Comparison of ENCODE assay signal across 25 cellular contexts in the genomic region with DNA sequence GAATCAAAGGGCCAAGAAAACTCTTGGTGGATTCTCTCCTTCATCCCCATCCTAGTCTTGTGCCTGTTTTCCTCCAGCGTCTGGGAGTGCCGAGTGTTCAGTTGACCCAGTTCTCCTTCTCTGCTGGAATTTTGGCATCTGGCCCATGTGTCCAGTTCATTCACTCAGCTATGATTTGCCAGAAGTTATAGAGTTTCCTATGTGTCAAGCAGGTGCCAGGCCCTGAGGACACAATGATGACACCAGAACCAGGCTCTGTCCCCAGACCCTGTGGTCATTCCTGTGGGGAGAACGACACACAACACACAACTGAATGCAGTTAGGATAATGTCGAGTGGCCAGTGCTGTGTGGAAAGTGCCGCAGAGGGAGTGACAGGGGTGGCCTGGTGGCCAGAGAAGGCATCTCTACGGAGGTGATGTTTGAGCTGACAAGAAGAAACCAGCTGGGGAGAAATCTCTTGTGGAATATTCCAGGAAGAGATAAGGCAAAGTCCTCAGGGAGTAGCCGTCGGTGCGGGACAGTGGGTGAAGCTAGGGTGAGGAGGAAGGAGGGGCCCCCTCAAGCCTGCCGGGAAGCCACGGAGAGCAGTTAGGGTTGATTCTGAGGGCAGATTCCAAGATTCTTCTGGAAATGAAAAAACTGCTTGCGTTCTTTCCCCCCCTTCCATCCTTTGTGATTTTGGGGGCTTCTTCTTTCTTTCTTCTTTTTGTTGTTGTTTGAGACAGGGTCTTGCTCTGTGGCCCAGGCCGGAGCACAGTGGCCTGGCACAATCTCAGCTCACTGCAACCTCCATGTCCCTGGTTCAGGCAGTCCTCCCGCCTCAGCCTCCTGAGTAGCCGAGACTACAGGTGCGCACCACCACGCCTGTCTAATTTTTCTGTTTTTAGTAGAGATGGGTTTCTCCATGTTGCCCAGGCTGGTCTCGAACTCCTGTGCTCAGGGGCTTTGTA. TPM values are rescaled to one million over a fixed set of nuclear protein-coding genes. Genes with fewer than 3 reads are reported as not detected.
DNase-seq lines count a peak whose midpoint lies in the region; ATAC-seq and TF ChIP-seq lines count a peak whose summit lies in the region.
"Had no signal": no experiment of that assay in that cellular context is flagged by ENCODE, and none has a peak within 500 bp of the region (broad histone marks: within the 10 kb centered on the region; RNA-seq: fewer than 3 reads in every experiment).

No MANE protein-coding gene starts in this region.

- CTCF ChIA-PET in mammary epithelial cell (lab: Charles Lee; ENCODE audit: low non-redundant PET) = no interaction called here

- H3K36me3 Mint-ChIP-seq in activated T-cell treated with anti-CD3 and anti-CD28 coated beads, Interleukin-2, amount 50 U/mL, for 72 hours (ENCODE audit: insufficient read depth in 2 of 2) = no peaks in the 10 kb centered on the region
- H3K36me3 Mint-ChIP-seq: activated CD4-positive, alpha-beta memory T cell treated with anti-CD3 and anti-CD28 coated beads for 36 hours; T-cell had no signal

- WGBS in mammary epithelial cell (ENCODE audit: low coverage, missing lambda C conversion rate) = 63% methylated on average over 15 of the region's 18 CpGs
- WGBS in gastroesophageal sphincter (ENCODE audit: low coverage in 1 of 2), 2 donors = 58 to 76% methylated on average over 7 to 11 of the region's 18 CpGs
- 65 to 81% methylated on average over 6 to 18 of the region's 18 CpGs for WGBS in transverse colon (ENCODE audit: low coverage in 1 of 2), 2 donors

- H3K4me1 Mint-ChIP-seq in activated T-cell treated with anti-CD3 and anti-CD28 coated beads, Interleukin-2, amount 50 U/mL, for 72 hours (ENCODE audit: low read depth) = no peaks in the 10 kb centered on the region
- H3K4me1 Mint-ChIP-seq: T-cell had no signal

- H3K27me3 ChIP-seq in breast epithelium = no peaks in the 10 kb centered on the region
- H3K27me3 ChIP-seq in mammary epithelial cell (ENCODE audit: insufficient read depth, low read length) = no peaks in the 10 kb centered on the region
- no peaks in the 10 kb centered on the region for H3K27me3 ChIP-seq in gastroesophageal sphincter
- no peaks in the 10 kb centered on the region for H3K27me3 ChIP-seq in transverse colon
- H3K27me3 ChIP-seq: BE2C, right lobe of liver had no signal

- H3K4me2 ChIP-seq in mammary epithelial cell (ENCODE audit: insufficient read depth, low read depth, low read length) = no peak overlapping the region

- intact Hi-C loops in breast epithelium (cut with DNase I; ENCODE audit: low total_unique reads) (no loop called here), mammary epithelial cell (cut with micrococcal nuclease) (no loop called here), transverse colon (cut with DNase I; ENCODE audit: low total_unique reads) (no loop called here)

- H3K4me3 ChIP-seq in breast epithelium (no peak overlapping the region), mammary epithelial cell (replicated peaks in 1 of 3; ENCODE audit: insufficient read depth in 1 of 3, low read depth in 2 of 3, low read length in 3 of 3) (no peak overlapping the region), gastroesophageal sphincter (no peak overlapping the region), transverse colon (no peak overlapping the region)
- H3K4me3 ChIP-seq: right lobe of liver had no signal

- no peaks in the 10 kb centered on the region for H4K20me1 ChIP-seq in mammary epithelial cell (ENCODE audit: insufficient read depth, low read length)

- peak; percentile 19 for ATAC-seq in gastroesophageal sphincter
- ATAC-seq in activated T-cell treated with anti-CD3 and anti-CD28 coated beads, Interleukin-2, amount 50 U/mL, for 72 hours (replicated peaks in 1 of 2) = no peak
- ATAC-seq: stimulated activated naive CD8-positive, alpha-beta T cell treated with anti-CD3 and anti-CD28 coated beads, Interleukin-15, Interleukin-2, amounts not matched to agents 100 U/mL and 50 U/mL, for 24 hours; T-cell had no signal

- H3K4me3 Mint-ChIP-seq in activated T-cell treated with anti-CD3 and anti-CD28 coated beads, Interleukin-2, amount 50 U/mL, for 72 hours = no peak overlapping the region
- H3K4me3 Mint-ChIP-seq: activated CD4-positive, alpha-beta memory T cell treated with anti-CD3 and anti-CD28 coated beads for 36 hours; activated naive CD4-positive, alpha-beta T cell treated with anti-CD3 and anti-CD28 coated beads for 36 hours; dendritic cell treated with granulocyte-macrophage colony-stimulating factor and Interleukin-4, amounts not matched to agents 40 ng/mL and 50 ng/mL, for 4 days; T-cell had no signal

- H3K27me3 Mint-ChIP-seq in activated T-cell treated with anti-CD3 and anti-CD28 coated beads, Interleukin-2, amount 50 U/mL, for 72 hours (ENCODE audit: low read depth) = no peaks in the 10 kb centered on the region
- H3K27me3 Mint-ChIP-seq: activated CD4-positive, alpha-beta memory T cell treated with anti-CD3 and anti-CD28 coated beads for 36 hours had no signal

- DNase-seq in breast epithelium (ENCODE audit: low spot score in 2 of 2) = peak; percentile 77 to 85
- no peak for DNase-seq in mammary epithelial cell
- DNase-seq in mucosa of gallbladder (ENCODE audit: low spot score) = peak; percentile 37
- DNase-seq in transverse colon = peak; percentile 43
- no peak for DNase-seq in NCI-H2029 treated with DMSO at 0.1 percent for 48 hours (lab: John Stamatoyannopoulos, UW)
- no peak for DNase-seq in activated T-cell treated with anti-CD3 and anti-CD28 coated beads, Interleukin-2, amount 50 U/mL, for 72 hours
- no peak for DNase-seq in activated CD4-positive, alpha-beta T cell treated with anti-CD3 and anti-CD28 coated beads, Interleukin-2, amount 50 U/mL, for 1 hour
- DNase-seq: activated CD4-positive, alpha-beta memory T cell treated with anti-CD3 and anti-CD28 coated beads for 36 hours; activated naive CD4-positive, alpha-beta T cell treated with anti-CD3 and anti-CD28 coated beads for 36 hours; BE2C; foreskin melanocyte; Kasumi-1; NCI-H1105; NCI-H2107; NCI-H526 treated with DMSO at 0.1 percent for 48 hours; right lobe of liver; SHP77 treated with DMSO at 0.1 percent for 48 hours; stimulated activated CD4-positive, alpha-beta T cell treated with anti-CD3 and anti-CD28 coated beads, Interleukin-1b, Interleukin-23, amount 100 ng/mL, for 48 hours; stimulated activated naive CD8-positive, alpha-beta T cell treated with anti-CD3 and anti-CD28 coated beads, Interleukin-15, Interleukin-2, amounts not matched to agents 100 U/mL and 50 U/mL, for 24 hours; T-cell had no signal

- H2AFZ ChIP-seq in mammary epithelial cell (ENCODE audit: low read depth, low read length) = no peak overlapping the region

- in situ Hi-C loops in mammary epithelial cell (cut with MboI; ENCODE audit: low sequenced_read_pairs in 2 of 2) = no loop called here
- in situ Hi-C loops in transverse colon (cut with MboI; ENCODE audit: low pct_ligation_motif_present in 1 of 4, low pct_unique_long_range_greater_than_20kb in 1 of 4, low sequenced_read_pairs in 3 of 4) = no loop called here

- H3K27ac ChIP-seq in breast epithelium (peak overlapping the region; percentile 71 to 81), mammary epithelial cell (ENCODE audit: insufficient read depth, low read depth, low read length) (no peak overlapping the region), gastroesophageal sphincter (no peak overlapping the region), transverse colon (no peak overlapping the region)
- H3K27ac ChIP-seq: 22Rv1, epithelial cell of prostate, right lobe of liver had no signal

- no peak for TF ChIP-seq EP300 in gastroesophageal sphincter (IDR thresholded peaks at IDR 0.05)
- no peak for TF ChIP-seq EP300 in transverse colon (IDR thresholded peaks at IDR 0.05; ENCODE audit: low read depth)

- H3K4me1 ChIP-seq in breast epithelium (peaks cover 0 to 4% of the 10 kb centered on the region in 2 donors), mammary epithelial cell (ENCODE audit: insufficient read depth, low read length) (peaks cover 7% of the 10 kb centered on the region), gastroesophageal sphincter (peaks cover 0 to 13% (median 0%) of the 10 kb centered on the region in 3 donors), transverse colon (peaks cover 4 to 38% (median 16%) of the 10 kb centered on the region in 4 donors)
- H3K4me1 ChIP-seq: right lobe of liver had no signal

- no peak for TF ChIP-seq POLR2A in breast epithelium (IDR thresholded peaks at IDR 0.05)
- TF ChIP-seq POLR2A in gastroesophageal sphincter (IDR thresholded peaks at IDR 0.05) = no peak
- no peak for TF ChIP-seq POLR2A in transverse colon (IDR thresholded peaks at IDR 0.05)

- no peaks in the 10 kb centered on the region for H3K9me3 ChIP-seq in breast epithelium
- H3K9me3 ChIP-seq in mammary epithelial cell (replicated peaks; ENCODE audit: insufficient read depth, low read length) = no peaks in the 10 kb centered on the region
- H3K9me3 ChIP-seq in gastroesophageal sphincter = no peaks in the 10 kb centered on the region
- H3K9me3 ChIP-seq in transverse colon = no peaks in the 10 kb centered on the region
- H3K9me3 ChIP-seq: BE2C, Caco-2, right lobe of liver had no signal

- no peak overlapping the region for H3K9ac ChIP-seq in mammary epithelial cell (ENCODE audit: insufficient read depth, low read length)

- BruUV-seq in mammary epithelial cell (replicated peaks; lab: Mats Ljungman, UMichigan) = no TSS peak

- no peaks in the 10 kb centered on the region for H3K79me2 ChIP-seq in mammary epithelial cell (ENCODE audit: insufficient read depth, low read length)

- H3K27ac Mint-ChIP-seq in activated T-cell treated with anti-CD3 and anti-CD28 coated beads, Interleukin-2, amount 50 U/mL, for 72 hours = no peak overlapping the region
- H3K27ac Mint-ChIP-seq: activated CD4-positive, alpha-beta memory T cell treated with anti-CD3 and anti-CD28 coated beads for 36 hours; activated naive CD4-positive, alpha-beta T cell treated with anti-CD3 and anti-CD28 coated beads for 36 hours; dendritic cell treated with granulocyte-macrophage colony-stimulating factor and Interleukin-4, amounts not matched to agents 40 ng/mL and 50 ng/mL, for 4 days; T-cell had no signal

- dilution Hi-C loops in mammary epithelial cell (cut with HindIII; ENCODE audit: low sequenced_read_pairs) = no loop called here

- TF ChIP-seq CTCF in breast epithelium (IDR thresholded peaks at IDR 0.05) (peak in 2 of 3 donors; percentile 25 to 31), mammary epithelial cell (conservative IDR thresholded peaks at IDR 0.05 in 1 of 2, IDR thresholded peaks at IDR 0.05 in 1 of 2; ENCODE audit: extremely low read depth in 1 of 2, insufficient read depth in 1 of 2, low read depth in 1 of 2, low read length in 2 of 2) (no peak), gastroesophageal sphincter (IDR thresholded peaks at IDR 0.05) (no peak), transverse colon (IDR thresholded peaks at IDR 0.05) (no peak)

- H3K36me3 ChIP-seq in breast epithelium = no peaks in the 10 kb centered on the region
- H3K36me3 ChIP-seq in mammary epithelial cell (ENCODE audit: insufficient read depth, low read length) = no peaks in the 10 kb centered on the region
- no peaks in the 10 kb centered on the region for H3K36me3 ChIP-seq in gastroesophageal sphincter
- no peaks in the 10 kb centered on the region for H3K36me3 ChIP-seq in transverse colon
- H3K36me3 ChIP-seq: BE2C, right lobe of liver had no signal

- no peaks in the 10 kb centered on the region for H3K9me3 Mint-ChIP-seq in activated T-cell treated with anti-CD3 and anti-CD28 coated beads, Interleukin-2, amount 50 U/mL, for 72 hours
- H3K9me3 Mint-ChIP-seq: activated CD4-positive, alpha-beta memory T cell treated with anti-CD3 and anti-CD28 coated beads for 36 hours; activated naive CD4-positive, alpha-beta T cell treated with anti-CD3 and anti-CD28 coated beads for 36 hours; dendritic cell treated with granulocyte-macrophage colony-stimulating factor and Interleukin-4, amounts not matched to agents 40 ng/mL and 50 ng/mL, for 4 days; T-cell had no signal

RNA-seq across cellular contexts. Expression of gene IL34, which starts 35.8 kb away (rescaled TPM):
- total RNA-seq in breast epithelium (10 to 100 TPM in 1 of 3 donors, 1 to 10 TPM in 1, under 1 TPM in 1; 0.64 to 37.9 (median 7.5) TPM), mammary epithelial cell (10 to 100 TPM in 1 of 2 donors, under 1 TPM in 1; 0.49 to 42.7 TPM), gastroesophageal sphincter (1 to 10 TPM; 1.6 to 4.1 (median 2.8) TPM), mucosa of gallbladder (3.5 TPM), transverse colon (1 to 10 TPM in 2 of 4 donors, not detected in 2; 1.1 to 1.4 TPM)
- polyA plus RNA-seq in mammary epithelial cell = 0.84 TPM
- 2.3 TPM for polyA minus RNA-seq in mammary epithelial cell
- total RNA-seq in activated T-cell treated with anti-CD3 and anti-CD28 coated beads, Interleukin-2, amount 50 U/mL, for 72 hours = under 1 TPM; 0.35 to 0.36 TPM
- total RNA-seq: activated CD4-positive, alpha-beta memory T cell treated with anti-CD3 and anti-CD28 coated beads for 36 hours; activated naive CD4-positive, alpha-beta T cell treated with anti-CD3 and anti-CD28 coated beads for 36 hours had no signal

Comparison
In these comparisons a context has a peak if more than half of its experiments do, and no peak if none do; other contexts are left out.
1. DNase-seq: peak in breast epithelium (2 of 2), mucosa of gallbladder (single experiment) and transverse colon (single experiment); none in mammary epithelial cell (single experiment), NCI-H2029 treated with DMSO at 0.1 percent for 48 hours (single experiment), activated T-cell treated with anti-CD3 and anti-CD28 coated beads, Interleukin-2, amount 50 U/mL, for 72 hours (0 of 2) and activated CD4-positive, alpha-beta T cell treated with anti-CD3 and anti-CD28 coated beads, Interleukin-2, amount 50 U/mL, for 1 hour (single experiment).
2. H3K27ac ChIP-seq: peak in breast epithelium (2 of 2); none in mammary epithelial cell (single experiment), gastroesophageal sphincter (0 of 4) and transverse colon (0 of 4).
3. CTCF ChIP-seq: peak in breast epithelium (2 of 3); none in mammary epithelial cell (0 of 2), gastroesophageal sphincter (0 of 4) and transverse colon (0 of 5).